ENCODE assay signal across 7 cellular contexts in the genomic region with DNA sequence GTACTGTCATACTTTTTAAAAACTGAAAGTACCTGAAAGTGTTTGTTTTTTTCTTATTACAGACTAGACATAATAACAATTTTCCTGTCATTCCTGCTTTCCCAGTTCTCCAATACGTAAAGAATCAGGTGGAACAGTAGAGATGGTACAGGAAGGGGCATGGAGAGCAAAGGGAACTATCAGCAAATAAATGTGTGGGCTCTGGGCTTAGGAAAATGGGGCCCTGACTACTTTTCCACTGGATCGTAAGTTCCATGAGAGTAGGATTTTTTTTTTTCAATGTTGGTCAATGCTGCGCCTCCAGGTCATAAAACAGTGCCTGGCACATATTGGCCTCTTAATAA. TPM values are rescaled to one million over a fixed set of nuclear protein-coding genes. Genes with fewer than 3 reads are reported as not detected.
DNase-seq lines count a peak whose midpoint lies in the region; ATAC-seq, FAIRE-seq and TF ChIP-seq lines count a peak whose summit lies in the region.

No MANE protein-coding gene starts in this region.

- TF ChIP-seq CTCF in fibroblast of pulmonary artery (IDR thresholded peaks at IDR 0.05; ENCODE audit: low read length, missing control alignments) (no peak), spleen (IDR thresholded peaks at IDR 0.05 in 8 of 11, conservative IDR thresholded peaks at IDR 0.05 in 3 of 11) (no peak)

- no peaks in the 10 kb centered on the region for H3K36me3 ChIP-seq in SJSA1
- H3K36me3 ChIP-seq in spleen: no peaks in the 10 kb centered on the region

- WGBS in spleen, 5 donors: 50 to 72% (median 56%) methylated on average over 3 of the region's 3 CpGs

- H3K27ac ChIP-seq in SJSA1: peak overlapping the region; percentile 85
- H3K27ac ChIP-seq in spleen: peak overlapping the region; percentile 39 to 83 (median 74)
- no peak overlapping the region for H3K27ac ChIP-seq in substantia nigra (ENCODE audit: low read depth, low read length, poor library complexity, severe bottlenecking)

- intact Hi-C loops in spleen (cut with DNase I; ENCODE audit: low total_unique reads): no loop called here

- H3K27me3 ChIP-seq in SJSA1 (replicated peaks): no peaks in the 10 kb centered on the region
- H3K27me3 ChIP-seq in spleen (replicated peaks in 1 of 7): no peaks in the 10 kb centered on the region

- H3K4me3 ChIP-seq in SJSA1 (peak overlapping the region; percentile 40), fibroblast of pulmonary artery (replicated peaks; ENCODE audit: low read depth, low read length) (peak overlapping the region; percentile 61), spleen (peak overlapping the region; percentile 16 to 67 (median 39))

- TF ChIP-seq POLR2A in GM12891 (IDR thresholded peaks at IDR 0.05; ENCODE audit: low read depth, low read length) (no peak), spleen (IDR thresholded peaks at IDR 0.05) (no peak)

- peak; percentile 16 for FAIRE-seq in GM12891 (lab: Jason Lieb, UNC)

- DNase-seq in GM12891 (ENCODE audit: insufficient read length, low spot score) (no peak), SJSA1 (ENCODE audit: low read depth in 1 of 2, low spot score in 2 of 2) (no peak), fibroblast of pulmonary artery (ENCODE audit: low read depth) (no peak), spleen (no peak), GM03348 (ENCODE audit: low spot score) (no peak), substantia nigra (lab: John Stamatoyannopoulos, UW) (no peak)

- H3K4me1 ChIP-seq in SJSA1 (replicated peaks) (peaks cover 31% of the 10 kb centered on the region), spleen (peaks cover 8 to 53% (median 19%) of the 10 kb centered on the region in 6 donors)

- no peaks in the 10 kb centered on the region for H3K9me3 ChIP-seq in SJSA1 (replicated peaks)
- H3K9me3 ChIP-seq in spleen: no peaks in the 10 kb centered on the region

- ATAC-seq in HG03571 (IDR thresholded peaks at IDR 0.05; ENCODE audit: unreplicated experiment): no peak

TF ChIP-seq in GM12891, 5 proteins besides CTCF, POLR2A, EP300 and RAD21:
- no peak for TF ChIP-seq PAX5 (IDR thresholded peaks at IDR 0.05; ENCODE audit: insufficient read depth, low read length, severe bottlenecking)

RNA-seq across cellular contexts. Expression of gene FAS, which starts 15.2 kb away (rescaled TPM):
- polyA plus RNA-seq in GM12891 (2012; ENCODE audit: low read depth, missing spikeins): 47.1 TPM
- 20.6 and 25.6 TPM in 2 replicates for total RNA-seq in SJSA1 (2014; rRNA removed; shearing (Covaris generic))
- 10 to 100 TPM; 29.9 to 50.6 (median 36.4) TPM for total RNA-seq in spleen
- polyA plus RNA-seq in spleen: 1 to 10 TPM; 7.6 to 9.7 (median 8.3) TPM

RNA-seq across cellular contexts. Expression of gene ACTA2, which starts 22.8 kb away (rescaled TPM):
- 60.5 TPM for polyA plus RNA-seq in GM12891 (2012; ENCODE audit: low read depth, missing spikeins)
- 1,885 and 2,012 TPM in 2 replicates for total RNA-seq in SJSA1 (2014; rRNA removed; shearing (Covaris generic))
- total RNA-seq in spleen: 1,000 to 10,000 TPM in 1 of 7 donors, 100 to 1,000 TPM in 6; 128 to 1,421 (median 242) TPM
- polyA plus RNA-seq in spleen: 100 to 1,000 TPM; 104 to 324 (median 224) TPM
